In the genomic region with DNA sequence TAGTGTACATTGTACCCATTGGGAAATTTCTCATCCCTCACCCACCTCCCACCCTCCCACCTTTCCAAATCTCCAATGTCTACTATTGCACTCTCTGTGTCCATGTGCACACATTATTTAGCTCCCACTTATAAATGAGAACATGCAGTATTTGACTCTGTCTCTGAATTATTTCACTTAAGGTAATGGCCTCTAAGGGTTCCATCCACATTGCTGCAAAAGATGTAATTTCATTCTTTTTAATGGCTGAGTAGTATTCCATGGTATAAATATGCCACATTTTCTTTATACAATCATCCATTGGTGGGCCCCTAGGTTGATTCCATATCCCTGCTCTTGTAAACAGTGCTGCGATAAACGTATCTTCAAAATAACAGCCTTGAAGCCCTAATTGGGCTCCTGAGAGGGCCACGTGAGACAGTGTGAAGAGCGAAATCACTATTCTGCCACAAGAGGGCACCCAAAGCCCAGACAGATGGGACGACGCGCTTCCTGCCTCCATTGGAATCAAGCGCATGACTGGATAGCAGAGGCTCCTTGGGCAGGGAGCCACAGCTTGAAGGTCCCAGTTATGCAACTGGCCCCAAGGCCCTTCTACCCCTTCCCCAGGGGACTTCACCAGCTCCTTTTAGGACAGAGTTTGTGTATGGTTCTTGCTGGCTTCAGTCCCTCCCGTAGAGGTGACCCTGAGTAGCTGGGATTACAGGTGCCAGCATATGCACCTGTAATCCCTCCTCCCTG, we compare ENCODE assay signal across 1 cellular context.
TF ChIP-seq lines count a peak whose summit lies in the region.

No MANE protein-coding gene starts in this region.

TF ChIP-seq in K562, 482 proteins besides CTCF, POLR2A, EP300 and RAD21 (continued from another document and continues in another):
- TF ChIP-seq, protein P1, sequence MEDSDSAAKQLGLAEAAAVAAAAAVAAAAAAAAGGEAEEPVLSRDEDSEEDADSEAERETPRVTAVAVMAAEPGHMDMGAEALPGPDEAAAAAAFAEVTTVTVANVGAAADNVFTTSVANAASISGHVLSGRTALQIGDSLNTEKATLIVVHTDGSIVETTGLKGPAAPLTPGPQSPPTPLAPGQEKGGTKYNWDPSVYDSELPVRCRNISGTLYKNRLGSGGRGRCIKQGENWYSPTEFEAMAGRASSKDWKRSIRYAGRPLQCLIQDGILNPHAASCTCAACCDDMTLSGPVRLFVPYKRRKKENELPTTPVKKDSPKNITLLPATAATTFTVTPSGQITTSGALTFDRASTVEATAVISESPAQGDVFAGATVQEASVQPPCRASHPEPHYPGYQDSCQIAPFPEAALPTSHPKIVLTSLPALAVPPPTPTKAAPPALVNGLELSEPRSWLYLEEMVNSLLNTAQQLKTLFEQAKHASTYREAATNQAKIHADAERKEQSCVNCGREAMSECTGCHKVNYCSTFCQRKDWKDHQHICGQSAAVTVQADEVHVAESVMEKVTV (CRISPR knock-in tag; IDR thresholded peaks at IDR 0.05), result peak; percentile 84
- TF ChIP-seq, protein P2, sequence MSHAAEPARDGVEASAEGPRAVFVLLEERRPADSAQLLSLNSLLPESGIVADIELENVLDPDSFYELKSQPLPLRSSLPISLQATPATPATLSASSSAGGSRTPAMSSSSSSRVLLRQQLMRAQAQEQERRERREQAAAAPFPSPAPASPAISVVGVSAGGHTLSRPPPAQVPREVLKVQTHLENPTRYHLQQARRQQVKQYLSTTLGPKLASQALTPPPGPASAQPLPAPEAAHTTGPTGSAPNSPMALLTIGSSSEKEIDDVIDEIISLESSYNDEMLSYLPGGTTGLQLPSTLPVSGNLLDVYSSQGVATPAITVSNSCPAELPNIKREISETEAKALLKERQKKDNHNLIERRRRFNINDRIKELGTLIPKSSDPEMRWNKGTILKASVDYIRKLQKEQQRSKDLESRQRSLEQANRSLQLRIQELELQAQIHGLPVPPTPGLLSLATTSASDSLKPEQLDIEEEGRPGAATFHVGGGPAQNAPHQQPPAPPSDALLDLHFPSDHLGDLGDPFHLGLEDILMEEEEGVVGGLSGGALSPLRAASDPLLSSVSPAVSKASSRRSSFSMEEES (CRISPR knock-in tag; IDR thresholded peaks at IDR 0.05), result no peak; the same call in 1 of the 2 replicates
- TF ChIP-seq CBX8 (IDR thresholded peaks at IDR 0.05; ENCODE audit: borderline replicate concordance, extremely low read depth, low read depth, low read length, poor library complexity, severe bottlenecking) (no peak), RNF2 (IDR thresholded peaks at IDR 0.05) (0 out of 2 replicates have a peak, but pooled peaks have one; percentile 43), HIVEP1 (CRISPR knock-in tag; IDR thresholded peaks at IDR 0.05) (no peak), MAZ (CRISPR knock-in tag; conservative IDR thresholded peaks at IDR 0.05 in 1 of 2, IDR thresholded peaks at IDR 0.05 in 1 of 2) (0 out of 4 replicates have a peak, but pooled peaks of 1 of the 2 experiments have one; percentile 29), ZNF217 (CRISPR knock-in tag; IDR thresholded peaks at IDR 0.05) (no peak), CHCHD3 (CRISPR knock-in tag; IDR thresholded peaks at IDR 0.05) (no peak), SAFB (IDR thresholded peaks at IDR 0.05; ENCODE audit: borderline replicate concordance, low read depth, low read length) (no peak), GABPA (tag; conservative IDR thresholded peaks at IDR 0.05; ENCODE audit: low read depth) (no peak), RCOR1 (IDR thresholded peaks at IDR 0.05; ENCODE audit: borderline replicate concordance in 1 of 2, low read depth in 2 of 2, low read length in 2 of 2) (peak in 1 of 2 experiments; percentile 47; a peak in 1 of 4 replicates), CBX1 (IDR thresholded peaks at IDR 0.05; ENCODE audit: low read depth) (no peak), KAT2B (IDR thresholded peaks at IDR 0.05; ENCODE audit: low read depth, low read length) (no peak), ZNF3 (CRISPR knock-in tag; IDR thresholded peaks at IDR 0.05) (no peak), GTF2F1 (IDR thresholded peaks at IDR 0.05; ENCODE audit: low read depth, low read length) (no peak), RAD51 (IDR thresholded peaks at IDR 0.05; ENCODE audit: borderline replicate concordance, low read depth) (peak; percentile 45; the same call in 1 of the 2 replicates), EP400 (IDR thresholded peaks at IDR 0.05) (peak; percentile 44)
- TF ChIP-seq, protein P3, sequence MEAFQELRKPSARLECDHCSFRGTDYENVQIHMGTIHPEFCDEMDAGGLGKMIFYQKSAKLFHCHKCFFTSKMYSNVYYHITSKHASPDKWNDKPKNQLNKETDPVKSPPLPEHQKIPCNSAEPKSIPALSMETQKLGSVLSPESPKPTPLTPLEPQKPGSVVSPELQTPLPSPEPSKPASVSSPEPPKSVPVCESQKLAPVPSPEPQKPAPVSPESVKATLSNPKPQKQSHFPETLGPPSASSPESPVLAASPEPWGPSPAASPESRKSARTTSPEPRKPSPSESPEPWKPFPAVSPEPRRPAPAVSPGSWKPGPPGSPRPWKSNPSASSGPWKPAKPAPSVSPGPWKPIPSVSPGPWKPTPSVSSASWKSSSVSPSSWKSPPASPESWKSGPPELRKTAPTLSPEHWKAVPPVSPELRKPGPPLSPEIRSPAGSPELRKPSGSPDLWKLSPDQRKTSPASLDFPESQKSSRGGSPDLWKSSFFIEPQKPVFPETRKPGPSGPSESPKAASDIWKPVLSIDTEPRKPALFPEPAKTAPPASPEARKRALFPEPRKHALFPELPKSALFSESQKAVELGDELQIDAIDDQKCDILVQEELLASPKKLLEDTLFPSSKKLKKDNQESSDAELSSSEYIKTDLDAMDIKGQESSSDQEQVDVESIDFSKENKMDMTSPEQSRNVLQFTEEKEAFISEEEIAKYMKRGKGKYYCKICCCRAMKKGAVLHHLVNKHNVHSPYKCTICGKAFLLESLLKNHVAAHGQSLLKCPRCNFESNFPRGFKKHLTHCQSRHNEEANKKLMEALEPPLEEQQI (IDR thresholded peaks at IDR 0.05), result no peak
- TF ChIP-seq, protein P4, sequence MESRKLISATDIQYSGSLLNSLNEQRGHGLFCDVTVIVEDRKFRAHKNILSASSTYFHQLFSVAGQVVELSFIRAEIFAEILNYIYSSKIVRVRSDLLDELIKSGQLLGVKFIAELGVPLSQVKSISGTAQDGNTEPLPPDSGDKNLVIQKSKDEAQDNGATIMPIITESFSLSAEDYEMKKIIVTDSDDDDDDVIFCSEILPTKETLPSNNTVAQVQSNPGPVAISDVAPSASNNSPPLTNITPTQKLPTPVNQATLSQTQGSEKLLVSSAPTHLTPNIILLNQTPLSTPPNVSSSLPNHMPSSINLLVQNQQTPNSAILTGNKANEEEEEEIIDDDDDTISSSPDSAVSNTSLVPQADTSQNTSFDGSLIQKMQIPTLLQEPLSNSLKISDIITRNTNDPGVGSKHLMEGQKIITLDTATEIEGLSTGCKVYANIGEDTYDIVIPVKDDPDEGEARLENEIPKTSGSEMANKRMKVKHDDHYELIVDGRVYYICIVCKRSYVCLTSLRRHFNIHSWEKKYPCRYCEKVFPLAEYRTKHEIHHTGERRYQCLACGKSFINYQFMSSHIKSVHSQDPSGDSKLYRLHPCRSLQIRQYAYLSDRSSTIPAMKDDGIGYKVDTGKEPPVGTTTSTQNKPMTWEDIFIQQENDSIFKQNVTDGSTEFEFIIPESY (CRISPR knock-in tag; IDR thresholded peaks at IDR 0.05), result 0 out of 2 replicates have a peak, but pooled peaks have one; percentile 21
- TF ChIP-seq, protein P5, sequence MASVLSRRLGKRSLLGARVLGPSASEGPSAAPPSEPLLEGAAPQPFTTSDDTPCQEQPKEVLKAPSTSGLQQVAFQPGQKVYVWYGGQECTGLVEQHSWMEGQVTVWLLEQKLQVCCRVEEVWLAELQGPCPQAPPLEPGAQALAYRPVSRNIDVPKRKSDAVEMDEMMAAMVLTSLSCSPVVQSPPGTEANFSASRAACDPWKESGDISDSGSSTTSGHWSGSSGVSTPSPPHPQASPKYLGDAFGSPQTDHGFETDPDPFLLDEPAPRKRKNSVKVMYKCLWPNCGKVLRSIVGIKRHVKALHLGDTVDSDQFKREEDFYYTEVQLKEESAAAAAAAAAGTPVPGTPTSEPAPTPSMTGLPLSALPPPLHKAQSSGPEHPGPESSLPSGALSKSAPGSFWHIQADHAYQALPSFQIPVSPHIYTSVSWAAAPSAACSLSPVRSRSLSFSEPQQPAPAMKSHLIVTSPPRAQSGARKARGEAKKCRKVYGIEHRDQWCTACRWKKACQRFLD (CRISPR knock-in tag; IDR thresholded peaks at IDR 0.05), result no peak
- TF ChIP-seq, protein P6, sequence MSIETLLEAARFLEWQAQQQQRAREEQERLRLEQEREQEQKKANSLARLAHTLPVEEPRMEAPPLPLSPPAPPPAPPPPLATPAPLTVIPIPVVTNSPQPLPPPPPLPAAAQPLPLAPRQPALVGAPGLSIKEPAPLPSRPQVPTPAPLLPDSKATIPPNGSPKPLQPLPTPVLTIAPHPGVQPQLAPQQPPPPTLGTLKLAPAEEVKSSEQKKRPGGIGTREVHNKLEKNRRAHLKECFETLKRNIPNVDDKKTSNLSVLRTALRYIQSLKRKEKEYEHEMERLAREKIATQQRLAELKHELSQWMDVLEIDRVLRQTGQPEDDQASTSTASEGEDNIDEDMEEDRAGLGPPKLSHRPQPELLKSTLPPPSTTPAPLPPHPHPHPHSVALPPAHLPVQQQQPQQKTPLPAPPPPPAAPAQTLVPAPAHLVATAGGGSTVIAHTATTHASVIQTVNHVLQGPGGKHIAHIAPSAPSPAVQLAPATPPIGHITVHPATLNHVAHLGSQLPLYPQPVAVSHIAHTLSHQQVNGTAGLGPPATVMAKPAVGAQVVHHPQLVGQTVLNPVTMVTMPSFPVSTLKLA (conservative IDR thresholded peaks at IDR 0.05), result peak; percentile 39 to 46; a peak in 1 of 4 replicates
- TF ChIP-seq, protein P7, sequence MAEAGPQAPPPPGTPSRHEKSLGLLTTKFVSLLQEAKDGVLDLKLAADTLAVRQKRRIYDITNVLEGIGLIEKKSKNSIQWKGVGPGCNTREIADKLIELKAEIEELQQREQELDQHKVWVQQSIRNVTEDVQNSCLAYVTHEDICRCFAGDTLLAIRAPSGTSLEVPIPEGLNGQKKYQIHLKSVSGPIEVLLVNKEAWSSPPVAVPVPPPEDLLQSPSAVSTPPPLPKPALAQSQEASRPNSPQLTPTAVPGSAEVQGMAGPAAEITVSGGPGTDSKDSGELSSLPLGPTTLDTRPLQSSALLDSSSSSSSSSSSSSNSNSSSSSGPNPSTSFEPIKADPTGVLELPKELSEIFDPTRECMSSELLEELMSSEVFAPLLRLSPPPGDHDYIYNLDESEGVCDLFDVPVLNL (CRISPR knock-in tag; IDR thresholded peaks at IDR 0.05; ENCODE audit: low read depth), result no peak
- TF ChIP-seq, protein P8, sequence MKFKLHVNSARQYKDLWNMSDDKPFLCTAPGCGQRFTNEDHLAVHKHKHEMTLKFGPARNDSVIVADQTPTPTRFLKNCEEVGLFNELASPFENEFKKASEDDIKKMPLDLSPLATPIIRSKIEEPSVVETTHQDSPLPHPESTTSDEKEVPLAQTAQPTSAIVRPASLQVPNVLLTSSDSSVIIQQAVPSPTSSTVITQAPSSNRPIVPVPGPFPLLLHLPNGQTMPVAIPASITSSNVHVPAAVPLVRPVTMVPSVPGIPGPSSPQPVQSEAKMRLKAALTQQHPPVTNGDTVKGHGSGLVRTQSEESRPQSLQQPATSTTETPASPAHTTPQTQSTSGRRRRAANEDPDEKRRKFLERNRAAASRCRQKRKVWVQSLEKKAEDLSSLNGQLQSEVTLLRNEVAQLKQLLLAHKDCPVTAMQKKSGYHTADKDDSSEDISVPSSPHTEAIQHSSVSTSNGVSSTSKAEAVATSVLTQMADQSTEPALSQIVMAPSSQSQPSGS (CRISPR knock-in tag; IDR thresholded peaks at IDR 0.05), result no peak
- TF ChIP-seq, protein P9, sequence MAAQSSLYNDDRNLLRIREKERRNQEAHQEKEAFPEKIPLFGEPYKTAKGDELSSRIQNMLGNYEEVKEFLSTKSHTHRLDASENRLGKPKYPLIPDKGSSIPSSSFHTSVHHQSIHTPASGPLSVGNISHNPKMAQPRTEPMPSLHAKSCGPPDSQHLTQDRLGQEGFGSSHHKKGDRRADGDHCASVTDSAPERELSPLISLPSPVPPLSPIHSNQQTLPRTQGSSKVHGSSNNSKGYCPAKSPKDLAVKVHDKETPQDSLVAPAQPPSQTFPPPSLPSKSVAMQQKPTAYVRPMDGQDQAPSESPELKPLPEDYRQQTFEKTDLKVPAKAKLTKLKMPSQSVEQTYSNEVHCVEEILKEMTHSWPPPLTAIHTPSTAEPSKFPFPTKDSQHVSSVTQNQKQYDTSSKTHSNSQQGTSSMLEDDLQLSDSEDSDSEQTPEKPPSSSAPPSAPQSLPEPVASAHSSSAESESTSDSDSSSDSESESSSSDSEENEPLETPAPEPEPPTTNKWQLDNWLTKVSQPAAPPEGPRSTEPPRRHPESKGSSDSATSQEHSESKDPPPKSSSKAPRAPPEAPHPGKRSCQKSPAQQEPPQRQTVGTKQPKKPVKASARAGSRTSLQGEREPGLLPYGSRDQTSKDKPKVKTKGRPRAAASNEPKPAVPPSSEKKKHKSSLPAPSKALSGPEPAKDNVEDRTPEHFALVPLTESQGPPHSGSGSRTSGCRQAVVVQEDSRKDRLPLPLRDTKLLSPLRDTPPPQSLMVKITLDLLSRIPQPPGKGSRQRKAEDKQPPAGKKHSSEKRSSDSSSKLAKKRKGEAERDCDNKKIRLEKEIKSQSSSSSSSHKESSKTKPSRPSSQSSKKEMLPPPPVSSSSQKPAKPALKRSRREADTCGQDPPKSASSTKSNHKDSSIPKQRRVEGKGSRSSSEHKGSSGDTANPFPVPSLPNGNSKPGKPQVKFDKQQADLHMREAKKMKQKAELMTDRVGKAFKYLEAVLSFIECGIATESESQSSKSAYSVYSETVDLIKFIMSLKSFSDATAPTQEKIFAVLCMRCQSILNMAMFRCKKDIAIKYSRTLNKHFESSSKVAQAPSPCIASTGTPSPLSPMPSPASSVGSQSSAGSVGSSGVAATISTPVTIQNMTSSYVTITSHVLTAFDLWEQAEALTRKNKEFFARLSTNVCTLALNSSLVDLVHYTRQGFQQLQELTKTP (IDR thresholded peaks at IDR 0.05; ENCODE audit: low read depth in 1 of 2, partially characterized antibody in 2 of 2), result peak in 1 of 2 experiments; percentile 32
- TF ChIP-seq, protein P10, sequence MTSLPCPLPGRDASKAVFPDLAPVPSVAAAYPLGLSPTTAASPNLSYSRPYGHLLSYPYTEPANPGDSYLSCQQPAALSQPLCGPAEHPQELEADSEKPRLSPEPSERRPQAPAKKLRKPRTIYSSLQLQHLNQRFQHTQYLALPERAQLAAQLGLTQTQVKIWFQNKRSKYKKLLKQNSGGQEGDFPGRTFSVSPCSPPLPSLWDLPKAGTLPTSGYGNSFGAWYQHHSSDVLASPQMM (CRISPR knock-in tag; IDR thresholded peaks at IDR 0.05), result no peak
- TF ChIP-seq, protein P11, sequence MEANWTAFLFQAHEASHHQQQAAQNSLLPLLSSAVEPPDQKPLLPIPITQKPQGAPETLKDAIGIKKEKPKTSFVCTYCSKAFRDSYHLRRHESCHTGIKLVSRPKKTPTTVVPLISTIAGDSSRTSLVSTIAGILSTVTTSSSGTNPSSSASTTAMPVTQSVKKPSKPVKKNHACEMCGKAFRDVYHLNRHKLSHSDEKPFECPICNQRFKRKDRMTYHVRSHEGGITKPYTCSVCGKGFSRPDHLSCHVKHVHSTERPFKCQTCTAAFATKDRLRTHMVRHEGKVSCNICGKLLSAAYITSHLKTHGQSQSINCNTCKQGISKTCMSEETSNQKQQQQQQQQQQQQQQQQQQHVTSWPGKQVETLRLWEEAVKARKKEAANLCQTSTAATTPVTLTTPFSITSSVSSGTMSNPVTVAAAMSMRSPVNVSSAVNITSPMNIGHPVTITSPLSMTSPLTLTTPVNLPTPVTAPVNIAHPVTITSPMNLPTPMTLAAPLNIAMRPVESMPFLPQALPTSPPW (CRISPR knock-in tag; IDR thresholded peaks at IDR 0.05), result 0 out of 2 replicates have a peak, but pooled peaks have one; percentile 15
- TF ChIP-seq, protein P12, sequence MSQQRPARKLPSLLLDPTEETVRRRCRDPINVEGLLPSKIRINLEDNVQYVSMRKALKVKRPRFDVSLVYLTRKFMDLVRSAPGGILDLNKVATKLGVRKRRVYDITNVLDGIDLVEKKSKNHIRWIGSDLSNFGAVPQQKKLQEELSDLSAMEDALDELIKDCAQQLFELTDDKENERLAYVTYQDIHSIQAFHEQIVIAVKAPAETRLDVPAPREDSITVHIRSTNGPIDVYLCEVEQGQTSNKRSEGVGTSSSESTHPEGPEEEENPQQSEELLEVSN (IDR thresholded peaks at IDR 0.05; ENCODE audit: borderline replicate concordance in 1 of 2, extremely low read depth in 1 of 2, insufficient read depth in 1 of 2, insufficient read length in 1 of 2, low read depth in 1 of 2, low read length in 1 of 2, poor library complexity in 1 of 2, severe bottlenecking in 1 of 2), result peak; percentile 72 to 90
